Comparison of ENCODE assay signal across 8 cellular contexts in the genomic region with DNA sequence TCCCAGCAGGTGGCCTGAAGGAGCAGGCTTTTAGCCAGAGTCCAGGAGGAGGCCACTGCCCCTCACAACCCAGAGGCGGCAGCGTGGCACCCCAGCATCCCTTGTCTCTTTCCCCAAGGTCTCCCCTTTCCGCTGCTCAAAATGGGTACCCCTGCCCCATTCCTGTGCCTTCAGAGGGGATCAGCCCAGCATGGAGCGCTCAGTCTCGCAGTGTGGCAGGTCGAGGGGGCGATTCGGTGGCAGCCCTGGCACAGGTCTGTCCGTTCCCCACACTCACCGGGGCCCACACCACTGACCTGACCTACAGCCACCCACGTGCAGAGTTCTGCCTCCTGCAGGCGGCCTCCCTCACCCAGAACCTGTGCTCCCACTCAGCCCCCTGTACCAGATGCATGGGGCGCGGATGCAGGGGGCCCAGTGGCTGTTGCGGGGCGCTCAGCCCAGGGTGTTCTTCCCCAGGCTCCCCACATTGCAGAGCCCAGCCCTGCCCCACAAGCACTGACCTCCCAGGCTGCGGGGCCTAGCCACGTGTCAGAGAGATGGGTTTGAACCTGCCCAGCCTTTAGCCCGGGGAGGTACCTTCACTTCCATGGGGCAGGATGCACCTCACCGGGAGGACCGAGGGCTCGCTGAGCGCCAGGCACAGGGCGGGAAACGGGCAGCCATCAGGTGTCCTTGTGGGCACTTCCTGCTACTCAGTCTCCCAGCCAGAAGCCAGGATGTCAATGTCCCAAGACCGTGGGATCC. TPM values are rescaled to one million over a fixed set of nuclear protein-coding genes. Genes with fewer than 3 reads are reported as not detected.
A peak's percentile ranks its signal among the peaks of the same experiment; 100 is the strongest.
DNase-seq lines count a peak whose midpoint lies in the region; ATAC-seq and TF ChIP-seq lines count a peak whose summit lies in the region.

No MANE protein-coding gene starts in this region.

- peak; percentile 49 for TF ChIP-seq CTCF in AG10803 (conservative IDR thresholded peaks at IDR 0.05; ENCODE audit: low read length)
- peak; percentile 57 for TF ChIP-seq CTCF in choroid plexus epithelial cell (conservative IDR thresholded peaks at IDR 0.05; ENCODE audit: low read depth, low read length)

- H3K4me3 ChIP-seq in AG10803 (ENCODE audit: low read length) (no peak overlapping the region), HUES64 (ENCODE audit: low read length) (no peak overlapping the region), choroid plexus epithelial cell (ENCODE audit: low read depth, low read length) (no peak overlapping the region), muscle layer of colon (ENCODE audit: low read depth in 1 of 2, low read length in 2 of 2) (no peak overlapping the region)

- H3K9me3 ChIP-seq in HUES64 (ENCODE audit: insufficient read depth, low read depth, low read length) (no peaks in the 10 kb centered on the region), muscle layer of colon (ENCODE audit: low read length) (no peaks in the 10 kb centered on the region)

- H3K36me3 ChIP-seq in HUES64 (ENCODE audit: insufficient read depth, low read length), result peaks cover 40% of the 10 kb centered on the region
- H3K36me3 ChIP-seq in muscle layer of colon (ENCODE audit: insufficient read depth, low read length), result peaks cover 39% of the 10 kb centered on the region

- DNase-seq in AG10803 (ENCODE audit: low read depth) (peak; percentile 33), choroid plexus epithelial cell (ENCODE audit: low read depth) (peak; percentile 50), NCI-H1417 (lab: John Stamatoyannopoulos, UW) (no peak)

- 91% methylated on average over 26 of the region's 26 CpGs for WGBS in HUES64

- ATAC-seq in HG02588 (IDR thresholded peaks at IDR 0.05; ENCODE audit: unreplicated experiment) (no peak), GM19452 (IDR thresholded peaks at IDR 0.05; ENCODE audit: unreplicated experiment) (no peak), GM19035 (IDR thresholded peaks at IDR 0.05; ENCODE audit: unreplicated experiment) (no peak)

- H3K9ac ChIP-seq in HUES64 (ENCODE audit: low read depth, low read length) (0 out of 2 replicates have a peak overlapping the region, but pooled peaks have one; percentile 16), muscle layer of colon (ENCODE audit: low read length) (peak overlapping the region; percentile 32)

- H3K4me1 ChIP-seq in HUES64 (ENCODE audit: insufficient read depth, low read length) (no peaks in the 10 kb centered on the region), muscle layer of colon (ENCODE audit: insufficient read depth, low read length) (peaks cover 79% of the 10 kb centered on the region)

- peak overlapping the region; percentile 16 for H3K27ac ChIP-seq in HUES64 (ENCODE audit: low read depth, low read length)
- H3K27ac ChIP-seq in muscle layer of colon (ENCODE audit: low read depth, low read length), result peak overlapping the region; percentile 82

- H3K27me3 ChIP-seq in HUES64 (ENCODE audit: insufficient read depth, low read length), result no peaks in the 10 kb centered on the region
- H3K27me3 ChIP-seq in muscle layer of colon (ENCODE audit: control insufficient read depth in 1 of 2, insufficient read depth in 2 of 2, low read length in 2 of 2), result no peaks in the 10 kb centered on the region

RNA-seq across cellular contexts. Expression of a gene that starts 41.8 kb away (rescaled TPM):
- polyA plus RNA-seq in HUES64 (2013, experiment 1 of 2), result 223 TPM
- polyA plus RNA-seq in HUES64 (2013, experiment 2 of 2), result 225 TPM

Comparison
In these comparisons a context has a peak if more than half of its experiments do, and no peak if none do; other contexts are left out.
1. DNase-seq: peak in AG10803 (single experiment) and choroid plexus epithelial cell (single experiment); none in NCI-H1417 (0 of 3).